ENCODE assay signal across 30 cellular contexts in the genomic region with DNA sequence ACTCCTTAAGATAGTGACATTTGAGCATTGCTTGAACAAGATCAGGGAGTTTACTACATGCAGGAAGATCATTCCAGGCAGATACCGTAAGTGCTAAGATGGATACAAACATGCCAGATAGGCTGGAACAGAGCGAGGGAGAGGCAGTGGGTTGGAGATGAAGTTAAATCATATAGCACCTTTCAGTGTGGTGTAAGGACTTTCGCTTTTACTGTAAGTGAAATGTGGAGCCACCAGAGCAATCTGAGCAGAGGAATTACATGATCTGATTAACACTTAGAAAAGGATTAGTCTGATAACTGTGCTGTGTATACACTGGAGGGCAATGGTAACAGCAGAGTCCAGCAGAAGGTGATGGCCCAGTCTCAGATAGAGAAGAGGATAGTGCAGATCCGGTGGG.
"Had no signal": no experiment of that assay in that cellular context is flagged by ENCODE, and none has a peak within 500 bp of the region (broad histone marks: within the 10 kb centered on the region; RNA-seq: fewer than 3 reads in every experiment).

No MANE protein-coding gene starts in this region.

- H3K4me1 ChIP-seq: gastrocnemius medialis, prostate gland, sigmoid colon, testis, transverse colon had no signal

- H3K36me3 ChIP-seq: gastrocnemius medialis, pancreas, prostate gland, sigmoid colon, transverse colon had no signal

- H3K27ac Mint-ChIP-seq: activated CD8-positive, alpha-beta T cell treated with anti-CD3 and anti-CD28 coated beads for 36 hours; activated naive CD8-positive, alpha-beta T cell treated with anti-CD3 and anti-CD28 coated beads, Interleukin-2, amount 50 U/mL, for 24 hours; effector memory CD8-positive, alpha-beta T cell; mesothelial cell of epicardium; naive B cell; stimulated activated naive B cell treated with anti-CD40 and anti-IgM and Interleukin-4, amounts not matched to agents 10 μg/mL and 1 μg/mL and 100 μg/mL, for 72 hours; T-helper 17 cell had no signal

- ATAC-seq: activated CD8-positive, alpha-beta T cell treated with anti-CD3 and anti-CD28 coated beads for 36 hours; activated naive CD8-positive, alpha-beta T cell treated with anti-CD3 and anti-CD28 coated beads, Interleukin-2, amount 50 U/mL, for 24 hours; effector memory CD8-positive, alpha-beta T cell; gastrocnemius medialis; left ventricle myocardium superior; pancreas; stimulated activated naive B cell treated with anti-CD40 and anti-IgM and Interleukin-4, amounts not matched to agents 10 μg/mL and 1 μg/mL and 100 μg/mL, for 72 hours; T-helper 17 cell had no signal

- H3K4me2 ChIP-seq: hepatocyte had no signal

- H2AFZ ChIP-seq: hepatocyte had no signal

- H3K4me3 ChIP-seq: gastrocnemius medialis, hepatocyte, pancreas, prostate gland, sigmoid colon, testis, transverse colon had no signal

- H3K79me2 ChIP-seq: hepatocyte had no signal

- H3K9me3 ChIP-seq: gastrocnemius medialis, pancreas, prostate gland, sigmoid colon, testis, transverse colon had no signal

- H3K4me3 Mint-ChIP-seq: activated CD8-positive, alpha-beta T cell treated with anti-CD3 and anti-CD28 coated beads for 36 hours; activated naive CD8-positive, alpha-beta T cell treated with anti-CD3 and anti-CD28 coated beads, Interleukin-2, amount 50 U/mL, for 24 hours; effector memory CD8-positive, alpha-beta T cell; mesothelial cell of epicardium; naive B cell; neural crest cell; stimulated activated naive B cell treated with anti-CD40 and anti-IgM and Interleukin-4, amounts not matched to agents 10 μg/mL and 1 μg/mL and 100 μg/mL, for 72 hours; T-helper 17 cell had no signal

- DNase-seq: activated CD4-positive, alpha-beta T cell treated with anti-CD3 and anti-CD28 coated beads, Interleukin-2, amount 50 U/mL, for 1 hour; activated CD4-positive, CD25-positive, alpha-beta regulatory T cell treated with anti-CD3 and anti-CD28 coated beads, Interleukin-2, amount 50 U/mL, for 72 hours; activated CD8-positive, alpha-beta T cell treated with anti-CD3 and anti-CD28 coated beads for 36 hours; activated effector memory CD4-positive, alpha-beta T cell treated with Interleukin-2 at 50 U/mL for 16 hours; activated naive CD4-positive, alpha-beta T cell treated with anti-CD3 and anti-CD28 coated beads, Interleukin-2, amount 50 U/mL, for 16 hours; activated naive CD8-positive, alpha-beta T cell treated with anti-CD3 and anti-CD28 coated beads, Interleukin-2, amount 50 U/mL, for 24 hours; activated T-cell treated with anti-CD3 and anti-CD28 coated beads, Interleukin-2, amount 50 U/mL, for 48 hours; amygdala; caudate nucleus; cortex of kidney; effector memory CD8-positive, alpha-beta T cell; erythroblast; gastrocnemius medialis; islet precursor cell; left ventricle myocardium superior; naive B cell; nucleus accumbens; pancreas; retina; sigmoid colon; small intestine; stimulated activated CD4-positive, alpha-beta T cell treated with anti-CD3 and anti-CD28 coated beads, Interleukin-1b, Interleukin-23, amount 100 ng/mL, for 48 hours; stimulated activated naive B cell treated with anti-CD40 and anti-IgM and Interleukin-4, amounts not matched to agents 10 μg/mL and 1 μg/mL and 100 μg/mL, for 72 hours; T-helper 17 cell; testis; transverse colon had no signal

- H3K27me3 ChIP-seq: gastrocnemius medialis, hepatocyte, pancreas, sigmoid colon, testis, transverse colon had no signal

- H3K9me3 Mint-ChIP-seq: effector memory CD8-positive, alpha-beta T cell; neural crest cell had no signal

- H3K27ac ChIP-seq: gastrocnemius medialis, hepatocyte, pancreas, prostate gland, sigmoid colon, testis, transverse colon had no signal

- H3K27me3 Mint-ChIP-seq: activated CD8-positive, alpha-beta T cell treated with anti-CD3 and anti-CD28 coated beads for 36 hours; activated naive CD8-positive, alpha-beta T cell treated with anti-CD3 and anti-CD28 coated beads, Interleukin-2, amount 50 U/mL, for 24 hours; effector memory CD8-positive, alpha-beta T cell; naive B cell; stimulated activated naive B cell treated with anti-CD40 and anti-IgM and Interleukin-4, amounts not matched to agents 10 μg/mL and 1 μg/mL and 100 μg/mL, for 72 hours; T-helper 17 cell had no signal

- H3K36me3 Mint-ChIP-seq: mesothelial cell of epicardium; naive B cell; stimulated activated naive B cell treated with anti-CD40 and anti-IgM and Interleukin-4, amounts not matched to agents 10 μg/mL and 1 μg/mL and 100 μg/mL, for 72 hours had no signal

- H3K4me1 Mint-ChIP-seq: naive B cell; neural crest cell; stimulated activated naive B cell treated with anti-CD40 and anti-IgM and Interleukin-4, amounts not matched to agents 10 μg/mL and 1 μg/mL and 100 μg/mL, for 72 hours; T-helper 17 cell had no signal
